ENCODE assay signal across 9 cellular contexts in the genomic region with DNA sequence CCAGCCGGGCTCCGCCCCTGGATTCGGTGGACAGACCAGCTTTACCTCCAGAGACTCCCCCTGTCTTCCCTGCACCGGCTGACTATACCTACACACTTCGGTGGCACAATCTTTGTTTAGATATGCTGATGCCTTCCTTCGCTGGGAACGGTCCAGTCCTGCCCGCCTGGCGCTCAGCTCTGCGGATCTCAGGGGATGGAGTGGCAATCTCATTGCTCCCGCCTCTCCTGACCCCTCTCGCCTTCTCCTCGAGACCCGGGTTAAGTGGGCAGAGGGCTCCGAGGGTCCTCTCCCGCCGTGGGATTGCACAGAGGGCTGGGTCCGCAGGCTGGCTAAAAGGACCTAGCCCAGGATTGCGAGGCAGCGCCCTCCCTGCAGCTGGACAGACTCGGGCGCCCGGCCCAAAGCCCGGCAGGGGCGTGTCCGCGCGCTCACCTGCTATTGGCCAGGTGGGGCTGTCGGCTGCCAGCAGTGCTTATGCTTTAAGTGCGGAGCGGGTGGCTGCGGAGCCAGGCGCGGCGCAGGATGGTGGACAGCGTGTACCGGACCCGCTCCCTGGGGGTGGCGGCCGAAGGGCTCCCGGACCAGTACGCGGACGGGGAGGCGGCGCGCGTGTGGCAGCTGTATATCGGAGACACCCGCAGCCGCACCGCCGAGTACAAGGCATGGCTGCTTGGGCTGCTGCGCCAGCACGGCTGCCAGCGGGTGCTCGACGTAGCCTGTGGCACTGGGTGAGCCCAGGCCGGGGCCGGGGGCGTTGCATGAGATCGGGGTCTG. TPM values are rescaled to one million over a fixed set of nuclear protein-coding genes. Genes with fewer than 3 reads are reported as not detected.
A peak's percentile ranks its signal among the peaks of the same experiment; 100 is the strongest.
DNase-seq lines count a peak whose midpoint lies in the region; ATAC-seq and TF ChIP-seq lines count a peak whose summit lies in the region.
"Had no signal": no experiment of that assay in that cellular context is flagged by ENCODE, and none has a peak within 500 bp of the region (broad histone marks: within the 10 kb centered on the region; RNA-seq: fewer than 3 reads in every experiment).

A gene (plus strand): TSS at position 512 of the 777 bp plus-strand sequence. CDS start 14 bp downstream, at position 526.

- H3K4me1 ChIP-seq in gastroesophageal sphincter: peaks cover 0 to 24% (median 8%) of the 10 kb centered on the region in 3 donors
- H3K4me1 ChIP-seq in neutrophil (ENCODE audit: control insufficient read depth in 1 of 2, insufficient read depth in 1 of 2, low read depth in 1 of 2, low read length in 1 of 2): peaks cover 14% of the 10 kb centered on the region in 2 experiments

- H3K27me3 ChIP-seq in gastroesophageal sphincter: no peaks in the 10 kb centered on the region
- peaks cover 35% of the 10 kb centered on the region for H3K27me3 ChIP-seq in neutrophil

- peak in 1 of 2 donors; percentile 25 for TF ChIP-seq POLR2A in gastroesophageal sphincter (IDR thresholded peaks at IDR 0.05)

- H3K27ac ChIP-seq in gastroesophageal sphincter (peak within 1 kb of the TSS in 2 of 4 donors; percentile 57 to 58), neutrophil (no peak within 1 kb of the TSS)
- H3K27ac ChIP-seq: KMS-11 had no signal

- DNase-seq in EL (peak; percentile 25), NCI-H2227 treated with DMSO at 0.1 percent for 48 hours (lab: John Stamatoyannopoulos, UW) (peak; percentile 61)
- peak; percentile 6 for DNase-seq in activated effector memory CD4-positive, alpha-beta T cell treated with Interleukin-2 at 50 U/mL for 16 hours

- H3K36me3 ChIP-seq in gastroesophageal sphincter (peaks cover 0 to 36% of the 10 kb centered on the region in 2 donors), neutrophil (peaks cover 38% of the 10 kb centered on the region)

- 0 to 4% methylated on average over 1 to 5 of the region's 62 CpGs for WGBS in gastroesophageal sphincter (ENCODE audit: low coverage in 1 of 2), 2 donors

- no peaks in the 10 kb centered on the region for H3K9me3 ChIP-seq in gastroesophageal sphincter
- H3K9me3 ChIP-seq in neutrophil: no peaks in the 10 kb centered on the region

- TF ChIP-seq CTCF in gastroesophageal sphincter (IDR thresholded peaks at IDR 0.05): no peak
- no peak for TF ChIP-seq CTCF in neutrophil (IDR thresholded peaks at IDR 0.05)

- TF ChIP-seq EP300 in gastroesophageal sphincter (IDR thresholded peaks at IDR 0.05): no peak

- H3K4me3 ChIP-seq in gastroesophageal sphincter: peak within 1 kb of the TSS; percentile 35 to 58
- H3K4me3 ChIP-seq in neutrophil (ENCODE audit: low read depth in 1 of 2, low read length in 1 of 2): peak within 1 kb of the TSS; percentile 51 to 63

- ATAC-seq in gastroesophageal sphincter (peak; percentile 86), GM19455 (IDR thresholded peaks at IDR 0.05; ENCODE audit: unreplicated experiment) (no peak), HG02798 (IDR thresholded peaks at IDR 0.05; ENCODE audit: poor library complexity, unreplicated experiment) (no peak), GM18502 (IDR thresholded peaks at IDR 0.05; ENCODE audit: poor library complexity, unreplicated experiment) (no peak)

RNA-seq across cellular contexts. Expression of the gene that starts here (rescaled TPM):
- total RNA-seq in gastroesophageal sphincter: 1 to 10 TPM in 3 of 4 donors, not detected in 1; 2.6 to 3.6 (median 2.6) TPM

Comparison
In these comparisons a context has a peak if more than half of its experiments do, and no peak if none do; other contexts are left out.
1. DNase-seq: peak in every context shown above with its lines; median percentile 61 in NCI-H2227 treated with DMSO at 0.1 percent for 48 hours; 25 in EL; 6 in activated effector memory CD4-positive, alpha-beta T cell treated with Interleukin-2 at 50 U/mL for 16 hours.